ENCODE assay signal across 8 cellular contexts in genomic region chr6:29628419-29629281, GRCh38. TPM values are rescaled to one million over a fixed set of nuclear protein-coding genes. Genes with fewer than 3 reads are reported as not detected.
DNase-seq lines count a peak whose midpoint lies in the region; TF ChIP-seq lines count a peak whose summit lies in the region.

No MANE protein-coding gene starts in this region.

- POLR2A ChIA-PET in HEK293T (lab: Yijun Ruan, JAX) = interaction anchor here (0.6 to 1.6 kb wide), 4 partner anchors 13 to 715 kb away, joined by 3 to 6 read pairs (median 3); no protein-coding TSS in a partner anchor

- CTCF ChIA-PET in HEK293T (lab: Yijun Ruan, JAX) = interaction anchor here (0.6 to 3.0 kb wide), 2 partner anchors 22 to 25 kb away, joined by 3 to 11 read pairs; no protein-coding TSS in a partner anchor

- DNase-seq in AML-193 (lab: John Stamatoyannopoulos, UW) (peak; percentile 22 to 40), HEK293T (ENCODE audit: extremely low spot score) (peak; percentile 84), NCI-H69 (lab: John Stamatoyannopoulos, UW) (peak; percentile 85), dermis blood vessel endothelial cell (peak; percentile 69), left kidney (ENCODE audit: low read depth, low spot score) (peak; percentile 96), RKO (ENCODE audit: low spot score) (no peak)
- peak; percentile 50 to 51 for DNase-seq in activated CD4-positive, alpha-beta T cell treated with anti-CD3 and anti-CD28 coated beads, Interleukin-2, amount 50 U/mL, for 4 hours
- peak; percentile 52 for DNase-seq in stimulated activated CD4-positive, alpha-beta T cell treated with anti-CD3 and anti-CD28 coated beads, Interleukin-1b, Interleukin-23, amount 100 ng/mL, for 48 hours

TF ChIP-seq in HEK293T, 16 proteins besides CTCF, POLR2A, EP300 and RAD21:
- TF ChIP-seq BHLHE40 (IDR thresholded peaks at IDR 0.05; ENCODE audit: borderline replicate concordance) (no peak), L3MBTL2 (conservative IDR thresholded peaks at IDR 0.05) (peak; percentile 76), ELF4 (IDR thresholded peaks at IDR 0.05) (no peak), SP1 (IDR thresholded peaks at IDR 0.05) (no peak)
TF ChIP-seq in HEK293T: peak in this region for 1.

RNA-seq across cellular contexts. Expression of gene GABBR1, which starts 4.3 kb away (rescaled TPM):
- total RNA-seq in dermis blood vessel endothelial cell = 1.0 and 5.4 TPM in 2 replicates

RNA-seq across cellular contexts. Expression of gene MOG, which starts 28.2 kb away (rescaled TPM):
- not detected in 2 replicates for total RNA-seq in dermis blood vessel endothelial cell

RNA-seq across cellular contexts. Expression of gene OR2H2, which starts 43.7 kb away (rescaled TPM):
- total RNA-seq in dermis blood vessel endothelial cell = not detected in 2 replicates

RNA-seq across cellular contexts. Expression of gene ZFP57, which starts 52.3 kb away (rescaled TPM):
- 1.7 TPM in 1 of 2 replicates, not detected in the other for total RNA-seq in dermis blood vessel endothelial cell
